In genomic region chr15:30990036-30990435, GRCh38 we compare ENCODE assay signal across 8 cellular contexts. TPM values are rescaled to one million over a fixed set of nuclear protein-coding genes. Genes with fewer than 3 reads are reported as not detected.
DNase-seq lines count a peak whose midpoint lies in the region; ATAC-seq, FAIRE-seq and TF ChIP-seq lines count a peak whose summit lies in the region.

No MANE protein-coding gene starts in this region.

- CTCF ChIA-PET in activated naive CD4-positive, alpha-beta T cell treated with anti-CD3 and anti-CD28 coated beads, Interleukin-2, amount 10 ng/mL, durations not matched to agents 7 days and 5 days (lab: Charles Lee): interaction anchor here (1.5 kb wide), 1 partner anchor 21 kb away, joined by 3 read pairs; no protein-coding TSS in a partner anchor
- CTCF ChIA-PET in activated CD4-positive, alpha-beta memory T cell treated with anti-CD3 and anti-CD28 coated beads, Interleukin-2, amount 10 ng/mL, durations not matched to agents 7 days and 5 days (lab: Charles Lee): interaction anchor here (1.1 to 1.5 kb wide), 2 partner anchors 8 to 16 kb away, joined by 3 to 4 read pairs; no protein-coding TSS in a partner anchor

- peak overlapping the region; percentile 91 for H3K27ac ChIP-seq in keratinocyte (ENCODE audit: control insufficient read depth, insufficient read depth, low read length)
- H3K27ac ChIP-seq in thoracic aorta: no peak overlapping the region

- POLR2A ChIA-PET in activated CD4-positive, alpha-beta memory T cell treated with anti-CD3 and anti-CD28 coated beads, Interleukin-2, amount 10 ng/mL, durations not matched to agents 7 days and 5 days (lab: Charles Lee): interaction anchor here (1.0 to 2.0 kb wide), 5 partner anchors 10 to 273 kb away, joined by 3 to 7 read pairs (median 4); no protein-coding TSS in a partner anchor

- no peaks in the 10 kb centered on the region for H3K9me3 ChIP-seq in keratinocyte (ENCODE audit: control insufficient read depth, low read depth, low read length)
- no peaks in the 10 kb centered on the region for H3K9me3 ChIP-seq in thoracic aorta

- H3K27me3 ChIP-seq in keratinocyte (ENCODE audit: control insufficient read depth, extremely low read depth, insufficient read depth, low read length) (no peaks in the 10 kb centered on the region), thoracic aorta (replicated peaks; ENCODE audit: insufficient read depth) (no peaks in the 10 kb centered on the region)

- no peak overlapping the region for H2AFZ ChIP-seq in keratinocyte (ENCODE audit: control insufficient read depth, low read length)

- peak overlapping the region; percentile 96 for H3K4me3 Mint-ChIP-seq in activated naive CD4-positive, alpha-beta T cell treated with anti-CD3 and anti-CD28 coated beads, Interleukin-2, amount 10 ng/mL, durations not matched to agents 7 days and 5 days
- H3K4me3 Mint-ChIP-seq in activated CD4-positive, alpha-beta memory T cell treated with anti-CD3 and anti-CD28 coated beads, Interleukin-2, amount 10 ng/mL, durations not matched to agents 7 days and 5 days: peak overlapping the region; percentile 96

- H3K36me3 ChIP-seq in keratinocyte (ENCODE audit: control insufficient read depth in 2 of 2, extremely low read depth in 1 of 2, insufficient read depth in 2 of 2, low read length in 2 of 2) (peaks cover 6 to 19% of the 10 kb centered on the region in 2 experiments), thoracic aorta (no peaks in the 10 kb centered on the region)

- H3K27ac Mint-ChIP-seq in activated naive CD4-positive, alpha-beta T cell treated with anti-CD3 and anti-CD28 coated beads, Interleukin-2, amount 10 ng/mL, durations not matched to agents 7 days and 5 days: peak overlapping the region; percentile 94
- H3K27ac Mint-ChIP-seq in activated CD4-positive, alpha-beta memory T cell treated with anti-CD3 and anti-CD28 coated beads, Interleukin-2, amount 10 ng/mL, durations not matched to agents 7 days and 5 days: no peak overlapping the region

- peaks cover 3% of the 10 kb centered on the region for H3K27me3 Mint-ChIP-seq in activated naive CD4-positive, alpha-beta T cell treated with anti-CD3 and anti-CD28 coated beads, Interleukin-2, amount 10 ng/mL, durations not matched to agents 7 days and 5 days
- H3K27me3 Mint-ChIP-seq in activated CD4-positive, alpha-beta memory T cell treated with anti-CD3 and anti-CD28 coated beads, Interleukin-2, amount 10 ng/mL, durations not matched to agents 7 days and 5 days: peaks cover 4% of the 10 kb centered on the region

- H3K36me3 Mint-ChIP-seq in activated naive CD4-positive, alpha-beta T cell treated with anti-CD3 and anti-CD28 coated beads, Interleukin-2, amount 10 ng/mL, durations not matched to agents 7 days and 5 days: peaks cover 26% of the 10 kb centered on the region
- H3K36me3 Mint-ChIP-seq in activated CD4-positive, alpha-beta memory T cell treated with anti-CD3 and anti-CD28 coated beads, Interleukin-2, amount 10 ng/mL, durations not matched to agents 7 days and 5 days (ENCODE audit: low read depth): peaks cover 20% of the 10 kb centered on the region

- H3K4me2 ChIP-seq in keratinocyte (ENCODE audit: control insufficient read depth, extremely low read depth, insufficient read depth, low read depth, low read length): peak overlapping the region; percentile 89

- ATAC-seq in thoracic aorta (ENCODE audit: insufficient number of reproducible peaks, low FRiP score, low read depth) (no peak), GM21515 (IDR thresholded peaks at IDR 0.05; ENCODE audit: unreplicated experiment) (no peak)

- peaks cover 41% of the 10 kb centered on the region for H3K4me1 Mint-ChIP-seq in activated naive CD4-positive, alpha-beta T cell treated with anti-CD3 and anti-CD28 coated beads, Interleukin-2, amount 10 ng/mL, durations not matched to agents 7 days and 5 days
- H3K4me1 Mint-ChIP-seq in activated CD4-positive, alpha-beta memory T cell treated with anti-CD3 and anti-CD28 coated beads, Interleukin-2, amount 10 ng/mL, durations not matched to agents 7 days and 5 days: peaks cover 35% of the 10 kb centered on the region

- dilution Hi-C loops in keratinocyte (cut with MboI; ENCODE audit: extremely low pct_ligation_motif_present, low sequenced_read_pairs): no loop called here

- H4K20me1 ChIP-seq in keratinocyte (ENCODE audit: control insufficient read depth, extremely low read depth, insufficient read depth, low read length): no peaks in the 10 kb centered on the region

- FAIRE-seq in keratinocyte (lab: Jason Lieb, UNC): no peak

- TF ChIP-seq CTCF in keratinocyte (optimal IDR thresholded peaks at IDR 0.05 in 1 of 3, IDR thresholded peaks at IDR 0.05 in 1 of 3, conservative IDR thresholded peaks at IDR 0.05 in 1 of 3; ENCODE audit: extremely low read depth in 1 of 3, insufficient read depth in 2 of 3, low read length in 3 of 3) (peak in 1 of 3 experiments; percentile 31), thoracic aorta (IDR thresholded peaks at IDR 0.05) (no peak)

- H3K9ac ChIP-seq in keratinocyte (ENCODE audit: control insufficient read depth, extremely low read depth, insufficient read depth, low read length): peak overlapping the region; percentile 95

- peak overlapping the region; percentile 82 to 99 (median 96) for H3K4me3 ChIP-seq in keratinocyte (ENCODE audit: control insufficient read depth in 2 of 3, extremely low read depth in 1 of 3, insufficient read depth in 2 of 3, low read depth in 1 of 3, low read length in 3 of 3)
- H3K4me3 ChIP-seq in thoracic aorta: peak overlapping the region; percentile 97

- no peak for DNase-seq in activated naive CD4-positive, alpha-beta T cell treated with anti-CD3 and anti-CD28 coated beads, Interleukin-2, amount 10 ng/mL, durations not matched to agents 7 days and 5 days
- no peak for DNase-seq in activated naive CD4-positive, alpha-beta T cell (lab: John Stamatoyannopoulos, UW)
- DNase-seq in activated CD4-positive, alpha-beta memory T cell treated with anti-CD3 and anti-CD28 coated beads, Interleukin-2, amount 10 ng/mL, durations not matched to agents 7 days and 5 days: no peak
- DNase-seq in keratinocyte (ENCODE audit: low read depth, low spot score): no peak
- no peak for DNase-seq in thoracic aorta (ENCODE audit: low spot score)
- no peak for DNase-seq in NCI-H345 treated with DMSO at 0.1 percent for 48 hours (lab: John Stamatoyannopoulos, UW; ENCODE audit: unreplicated experiment)
- no peak for DNase-seq in T1000 (lab: John Stamatoyannopoulos, UW)

- peaks cover 31% of the 10 kb centered on the region for H3K79me2 ChIP-seq in keratinocyte (ENCODE audit: control insufficient read depth, insufficient read depth, low read length)

- H3K9me1 ChIP-seq in keratinocyte (ENCODE audit: control insufficient read depth, extremely low read depth, insufficient read depth, low read length): no peaks in the 10 kb centered on the region

- peaks cover 14% of the 10 kb centered on the region for H3K4me1 ChIP-seq in keratinocyte (ENCODE audit: control insufficient read depth, extremely low read depth, insufficient read depth, low read length)
- peaks cover 22 to 40% of the 10 kb centered on the region in 2 donors for H3K4me1 ChIP-seq in thoracic aorta (ENCODE audit: control insufficient read depth in 1 of 2, low read depth in 2 of 2)

- no peaks in the 10 kb centered on the region for H3K9me3 Mint-ChIP-seq in activated naive CD4-positive, alpha-beta T cell treated with anti-CD3 and anti-CD28 coated beads, Interleukin-2, amount 10 ng/mL, durations not matched to agents 7 days and 5 days
- no peaks in the 10 kb centered on the region for H3K9me3 Mint-ChIP-seq in activated CD4-positive, alpha-beta memory T cell treated with anti-CD3 and anti-CD28 coated beads, Interleukin-2, amount 10 ng/mL, durations not matched to agents 7 days and 5 days

RNA-seq across cellular contexts. Expression of gene MTMR10, which starts 1.4 kb away (rescaled TPM):
- 10 to 100 TPM; 21.8 to 23.3 TPM for total RNA-seq in activated CD4-positive, alpha-beta memory T cell treated with anti-CD3 and anti-CD28 coated beads, Interleukin-2, amount 10 ng/mL, durations not matched to agents 7 days and 5 days
- polyA plus RNA-seq in keratinocyte: 10.8 to 16.2 TPM (median 15.5 TPM) in 3 replicates
- polyA plus RNA-seq in keratinocyte (2011; ENCODE audit: low read depth): 2.5 TPM
- polyA plus RNA-seq in keratinocyte (2011; cell fraction: cytosol; rRNA removed): 8.1 and 13.5 TPM in 2 replicates
- 15.2 and 18.7 TPM in 2 replicates for polyA plus RNA-seq in keratinocyte (2011; cell fraction: nucleus; rRNA removed)
- polyA plus RNA-seq in keratinocyte (2012; ENCODE audit: low replicate concordance): 5.2 and 10.5 TPM in 2 replicates
- polyA minus RNA-seq in keratinocyte: 8.4 to 24.5 TPM (median 14.5 TPM) in 3 replicates
- 18.2 TPM for polyA minus RNA-seq in keratinocyte (2011; cell fraction: cytosol; rRNA and poly(A)+ RNA removed)
- polyA minus RNA-seq in keratinocyte (2011; cell fraction: nucleus; rRNA and poly(A)+ RNA removed): 15.9 and 32.6 TPM in 2 replicates
- total RNA-seq in thoracic aorta: 10 to 100 TPM; 13.9 to 44.7 TPM
